ENCODE assay signal across 24 cellular contexts in genomic region chr3:140086642-140087041, GRCh38.
DNase-seq lines count a peak whose midpoint lies in the region; ATAC-seq, FAIRE-seq and TF ChIP-seq lines count a peak whose summit lies in the region.
"Had no signal": no experiment of that assay in that cellular context is flagged by ENCODE, and none has a peak within 500 bp of the region (broad histone marks: within the 10 kb centered on the region; RNA-seq: fewer than 3 reads in every experiment).

No MANE protein-coding gene starts in this region.

- intact Hi-C loops in HepG2 (cut with micrococcal nuclease; ENCODE audit: unreplicated experiment) (no loop called here), testis (cut with DNase I; ENCODE audit: low total_unique reads) (no loop called here), gastrocnemius medialis (cut with DNase I; ENCODE audit: low total_unique reads) (no loop called here)

- no peak for FAIRE-seq in HepG2 (lab: Jason Lieb, UNC)
- FAIRE-seq: A549, D721Med, G401.6, GM12892, H1 had no signal

- no peak for DNase-seq in HepG2 (ENCODE audit: low spot score)
- DNase-seq in left lobe of liver (ENCODE audit: low spot score), result no peak
- peak; percentile 20 for DNase-seq in renal cortical epithelial cell (ENCODE audit: low read depth)
- DNase-seq in testis, result no peak
- DNase-seq in gastrocnemius medialis, result no peak
- DNase-seq: 8988T; ACHN; AML-193; BE2C; CD4-positive, alpha-beta T cell; CD8-positive, alpha-beta memory T cell; DMS 273 treated with DMSO at 0.1 percent for 48 hours; DND-41; GM23248; H7; HCEC 1CT had no signal

- TF ChIP-seq POLR2A in HepG2 (IDR thresholded peaks at IDR 0.05; ENCODE audit: insufficient read depth in 1 of 2, low read depth in 2 of 2, low read length in 2 of 2) (no peak), testis (IDR thresholded peaks at IDR 0.05) (no peak), gastrocnemius medialis (IDR thresholded peaks at IDR 0.05) (no peak)

- TF ChIP-seq CTCF in liver (IDR thresholded peaks at IDR 0.05; ENCODE audit: low read depth, low read length, missing input control) (no peak), HepG2 (CRISPR knock-in tag; IDR thresholded peaks at IDR 0.05) (no peak), testis (IDR thresholded peaks at IDR 0.05) (no peak), gastrocnemius medialis (IDR thresholded peaks at IDR 0.05 in 4 of 5, conservative IDR thresholded peaks at IDR 0.05 in 1 of 5) (no peak)

- H3K9me3 ChIP-seq in liver (ENCODE audit: control insufficient read depth in 4 of 4, low read length in 3 of 4), result no peaks in the 10 kb centered on the region
- H3K9me3 ChIP-seq in HepG2 (ENCODE audit: low read length), result peaks cover 5% of the 10 kb centered on the region; the same call in 1 of the 2 replicates
- H3K9me3 ChIP-seq in testis, result no peaks in the 10 kb centered on the region
- no peaks in the 10 kb centered on the region for H3K9me3 ChIP-seq in gastrocnemius medialis
- H3K9me3 ChIP-seq: A549, BE2C had no signal

- BruUV-seq in HepG2 (replicated peaks; lab: Mats Ljungman, UMichigan), result no TSS peak

- TF ChIP-seq EP300 in HepG2 (IDR thresholded peaks at IDR 0.05; ENCODE audit: low read depth in 2 of 2, low read length in 2 of 2) (no peak), HepG2 (CRISPR knock-in tag; IDR thresholded peaks at IDR 0.05; ENCODE audit: borderline replicate concordance) (no peak)

- in situ Hi-C loops in HepG2 (cut with HindIII; ENCODE audit: extremely low pct_ligation_motif_present, low pct_unique_long_range_greater_than_20kb) (no loop called here), gastrocnemius medialis (cut with MboI; ENCODE audit: low sequenced_read_pairs in 4 of 4) (no loop called here)

- no peak overlapping the region for H3K9ac ChIP-seq in liver (ENCODE audit: low read depth in 1 of 2, low read length in 2 of 2)
- H3K9ac ChIP-seq in HepG2 (ENCODE audit: insufficient read depth, low read depth, low read length), result no peak overlapping the region
- H3K9ac ChIP-seq: BLaER1 treated with 17β-estradiol and CSF1 and Interleukin-3, amounts not matched to agents 10 nM and 100 nM; GM23248 had no signal

- ATAC-seq in HepG2 (no peak), left lobe of liver (peak; percentile 86), GM21619 (IDR thresholded peaks at IDR 0.05; ENCODE audit: unreplicated experiment) (no peak), gastrocnemius medialis (no peak)
- ATAC-seq: A549 had no signal

- H3K27ac ChIP-seq in liver (ENCODE audit: low read depth in 1 of 2, low read length in 2 of 2), result no peak overlapping the region
- H3K27ac ChIP-seq in HepG2 (ENCODE audit: extremely low read length, insufficient read depth, low read length), result no peak overlapping the region
- no peak overlapping the region for H3K27ac ChIP-seq in testis
- H3K27ac ChIP-seq in gastrocnemius medialis, result no peak overlapping the region
- H3K27ac ChIP-seq: A549; BLaER1 treated with 17β-estradiol and CSF1 and Interleukin-3, amounts not matched to agents 10 nM and 100 nM; GM23248 had no signal

- CTCF ChIA-PET in HepG2 (lab: Yijun Ruan, JAX; ENCODE audit: low intra/inter-chr PET ratio, low total read pairs), result no interaction called here

- H3K79me2 ChIP-seq in HepG2 (ENCODE audit: insufficient read depth, low read length), result no peaks in the 10 kb centered on the region

- POLR2A ChIA-PET in HepG2 (lab: Yijun Ruan, JAX), result no interaction called here

- 32% methylated on average over 1 of the region's 1 CpG for WGBS in liver
- WGBS in HepG2 (ENCODE audit: low lambda C conversion rate), result 0% methylated on average over 1 of the region's 1 CpG
- WGBS in testis, 2 donors, result 90 to 92% methylated on average over 1 of the region's 1 CpG

- H3K4me3 ChIP-seq in liver (ENCODE audit: low read depth in 1 of 3, low read length in 3 of 3) (no peak overlapping the region), HepG2 (replicated peaks in 1 of 3; ENCODE audit: insufficient read depth in 1 of 3, low read depth in 2 of 3, low read length in 3 of 3) (no peak overlapping the region), testis (no peak overlapping the region), gastrocnemius medialis (no peak overlapping the region)
- H3K4me3 ChIP-seq: A549; BLaER1 treated with 17β-estradiol and CSF1 and Interleukin-3, amounts not matched to agents 10 nM and 100 nM; GM23248 had no signal

- no peaks in the 10 kb centered on the region for H4K20me1 ChIP-seq in HepG2 (ENCODE audit: insufficient read depth, low read length)
- H4K20me1 ChIP-seq: BLaER1 treated with 17β-estradiol and CSF1 and Interleukin-3, amounts not matched to agents 10 nM and 100 nM had no signal

- no peak overlapping the region for H3K4me2 ChIP-seq in HepG2 (ENCODE audit: low read depth, low read length)
- H3K4me2 ChIP-seq: A549; BLaER1 treated with 17β-estradiol and CSF1 and Interleukin-3, amounts not matched to agents 10 nM and 100 nM had no signal

- H3K4me1 ChIP-seq in liver (ENCODE audit: control insufficient read depth in 4 of 4, insufficient read depth in 4 of 4, low read length in 3 of 4) (peaks cover 0 to 8% (median 5%) of the 10 kb centered on the region in 4 donors), HepG2 (ENCODE audit: insufficient read depth, low read length) (no peaks in the 10 kb centered on the region), testis (no peaks in the 10 kb centered on the region), gastrocnemius medialis (peaks cover 0 to 7% of the 10 kb centered on the region in 2 donors)
- H3K4me1 ChIP-seq: A549, BE2C had no signal

- H3K36me3 ChIP-seq in liver (ENCODE audit: control insufficient read depth in 4 of 4, insufficient read depth in 3 of 4, low read depth in 1 of 4, low read length in 3 of 4), result no peaks in the 10 kb centered on the region
- H3K36me3 ChIP-seq in HepG2 (replicated peaks in 1 of 2; ENCODE audit: control insufficient read depth in 1 of 2, insufficient read depth in 2 of 2, low read length in 2 of 2), result no peaks in the 10 kb centered on the region
- no peaks in the 10 kb centered on the region for H3K36me3 ChIP-seq in testis (ENCODE audit: low read depth, missing control alignments)
- no peaks in the 10 kb centered on the region for H3K36me3 ChIP-seq in gastrocnemius medialis
- H3K36me3 ChIP-seq: BE2C; BLaER1 treated with 17β-estradiol and CSF1 and Interleukin-3, amounts not matched to agents 10 nM and 100 nM had no signal

- peak in 1 of 2 donors; percentile 8 for TF ChIP-seq RAD21 in liver (IDR thresholded peaks at IDR 0.05)
- no peak for TF ChIP-seq RAD21 in HepG2 (CRISPR knock-in tag; IDR thresholded peaks at IDR 0.05)

- H2AFZ ChIP-seq in HepG2 (ENCODE audit: low read length), result no peak overlapping the region
- H2AFZ ChIP-seq: GM23248 had no signal

- peaks cover 0 to 4% (median 1%) of the 10 kb centered on the region in 4 donors for H3K27me3 ChIP-seq in liver (ENCODE audit: control insufficient read depth in 4 of 4, insufficient read depth in 4 of 4, low read length in 3 of 4)
- no peaks in the 10 kb centered on the region; a peak in 1 of 5 replicates for H3K27me3 ChIP-seq in HepG2 (ENCODE audit: control insufficient read depth in 1 of 2, insufficient read depth in 2 of 2, low read length in 2 of 2)
- H3K27me3 ChIP-seq in testis, result no peaks in the 10 kb centered on the region
- H3K27me3 ChIP-seq in gastrocnemius medialis, result no peaks in the 10 kb centered on the region
- H3K27me3 ChIP-seq: BE2C; BLaER1 treated with 17β-estradiol and CSF1 and Interleukin-3, amounts not matched to agents 10 nM and 100 nM had no signal

TF ChIP-seq in liver, 16 proteins besides CTCF, POLR2A, EP300 and RAD21 (continues in another document):
- TF ChIP-seq EGR1 (IDR thresholded peaks at IDR 0.05; ENCODE audit: low read depth in 2 of 2), result no peak
- peak in 1 of 2 donors; percentile 38 for TF ChIP-seq RXRA (IDR thresholded peaks at IDR 0.05)
- peak; percentile 15 for TF ChIP-seq SP1 (IDR thresholded peaks at IDR 0.05)
- TF ChIP-seq HNF4A (conservative IDR thresholded peaks at IDR 0.05), result peak; percentile 37 to 42
- no peak for TF ChIP-seq ATF3 (IDR thresholded peaks at IDR 0.05)
- TF ChIP-seq MAX (IDR thresholded peaks at IDR 0.05), result no peak
- peak in 1 of 2 donors; percentile 34 for TF ChIP-seq JUND (IDR thresholded peaks at IDR 0.05)

TF ChIP-seq in HepG2, 621 proteins besides CTCF, POLR2A, EP300 and RAD21 (continues in another document):
- TF ChIP-seq TGIF2 (CRISPR knock-in tag; IDR thresholded peaks at IDR 0.05) (no peak), ERF (CRISPR knock-in tag; IDR thresholded peaks at IDR 0.05) (no peak), ZNF597 (CRISPR knock-in tag; IDR thresholded peaks at IDR 0.05) (no peak), ZNF619 (CRISPR knock-in tag; IDR thresholded peaks at IDR 0.05) (no peak), PAF1 (CRISPR knock-in tag; IDR thresholded peaks at IDR 0.05) (no peak), HNF4G (IDR thresholded peaks at IDR 0.05; ENCODE audit: borderline replicate concordance, low read depth, low read length) (no peak), HNF4G (CRISPR knock-in tag; IDR thresholded peaks at IDR 0.05; ENCODE audit: borderline replicate concordance, low read depth) (no peak), BCLAF1 (IDR thresholded peaks at IDR 0.05) (no peak)
